35 cellular contexts compared by ENCODE assay signal in the genomic region with DNA sequence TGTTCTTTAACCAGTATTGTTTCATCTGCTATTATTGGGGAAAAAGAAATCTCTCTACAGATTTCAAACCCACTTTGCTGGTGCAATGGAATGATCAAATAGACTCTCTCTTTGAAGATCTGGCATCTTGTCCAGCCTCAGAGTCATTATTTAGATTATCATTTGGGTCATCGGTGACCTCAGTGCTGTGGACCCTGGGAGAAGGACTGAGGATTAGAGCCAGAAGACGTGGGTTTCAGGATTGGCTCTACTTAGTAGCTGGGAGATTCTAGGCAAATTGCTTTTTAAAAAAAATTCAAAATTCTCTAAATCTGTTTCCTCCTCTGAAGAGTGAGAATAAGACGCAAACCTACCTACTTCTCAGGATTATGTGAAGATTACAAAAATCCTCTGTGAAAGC.
DNase-seq lines count a peak whose midpoint lies in the region; ATAC-seq and TF ChIP-seq lines count a peak whose summit lies in the region.
"Had no signal": no experiment of that assay in that cellular context is flagged by ENCODE, and none has a peak within 500 bp of the region (broad histone marks: within the 10 kb centered on the region; RNA-seq: fewer than 3 reads in every experiment).

No MANE protein-coding gene starts in this region.

- no peaks in the 10 kb centered on the region for H3K79me1 ChIP-seq in IMR-90 (ENCODE audit: low read depth in 1 of 2, low read length in 2 of 2)

- H3K23ac ChIP-seq in IMR-90 (ENCODE audit: low read depth, low read length): no peak overlapping the region

- DNase-seq in left ventricle myocardium superior (no peak), Right ventricle myocardium inferior (ENCODE audit: missing footprints) (no peak), IMR-90 (peak; percentile 35), SJSA1 (ENCODE audit: low read depth in 1 of 2, low spot score in 2 of 2) (no peak), smooth muscle cell (lab: John Stamatoyannopoulos, UW; ENCODE audit: unreplicated experiment) (no peak), tibial artery (no peak)
- DNase-seq in stimulated activated naive B cell treated with anti-CD40 and anti-IgM and Interleukin-4, amounts not matched to agents 10 μg/mL and 1 μg/mL and 100 μg/mL, for 72 hours: no peak
- DNase-seq: 8988T; ACHN; AML-193; BE2C; C1 segment of cervical spinal cord; Caco-2; Calu3; CD4-positive, alpha-beta memory T cell; CD4-positive, alpha-beta T cell; CD4-positive, CD25-positive, alpha-beta regulatory T cell; CD8-positive, alpha-beta memory T cell; CD8-positive, alpha-beta T cell; COR-L47; DMS 273 treated with DMSO at 0.1 percent for 48 hours; DMS153; DMS53; DMS79; DMS79 treated with DMSO at 0.1 percent for 48 hours; DND-41; EL had no signal

- H2AK9ac ChIP-seq in IMR-90 (replicated peaks; ENCODE audit: low read depth, low read length, poor library complexity): no peak overlapping the region

- intact Hi-C loops in left ventricle myocardium superior (cut with micrococcal nuclease): no loop called here
- intact Hi-C loops in Right ventricle myocardium inferior (cut with DNase I): loop anchor here (5.0 kb wide), 1 partner anchor 38 kb away; no protein-coding TSS in a partner anchor
- intact Hi-C loops in IMR-90 (cut with micrococcal nuclease): no loop called here
- intact Hi-C loops in tibial artery (cut with DNase I; ENCODE audit: low total_unique reads): no loop called here

- no peaks in the 10 kb centered on the region for H3K27me3 Mint-ChIP-seq in stimulated activated naive B cell treated with anti-CD40 and anti-IgM and Interleukin-4, amounts not matched to agents 10 μg/mL and 1 μg/mL and 100 μg/mL, for 72 hours
- H3K27me3 Mint-ChIP-seq: B cell; CD4-positive, alpha-beta T cell had no signal

- no peak overlapping the region for H2BK15ac ChIP-seq in IMR-90 (ENCODE audit: low read depth, low read length)

- no peak overlapping the region for H3K14ac ChIP-seq in IMR-90 (replicated peaks; ENCODE audit: low read depth, low read length)

- H4K5ac ChIP-seq in IMR-90 (ENCODE audit: low read depth, low read length): no peak overlapping the region

- H3K4me1 ChIP-seq in IMR-90 (ENCODE audit: control insufficient read depth, insufficient read depth, low read length) (peaks cover 3% of the 10 kb centered on the region; the same call in 1 of the 2 replicates), SJSA1 (replicated peaks) (peaks cover 44% of the 10 kb centered on the region), smooth muscle cell (ENCODE audit: low read depth) (no peaks in the 10 kb centered on the region), tibial artery (peaks cover 0 to 8% (median 0%) of the 10 kb centered on the region in 4 donors)
- H3K4me1 ChIP-seq: A549, BE2C, Caco-2 had no signal

- H3K27me3 ChIP-seq in IMR-90 (ENCODE audit: control insufficient read depth, insufficient read depth, low read length) (no peaks in the 10 kb centered on the region; the same call in 1 of the 2 replicates), SJSA1 (replicated peaks) (no peaks in the 10 kb centered on the region), smooth muscle cell (ENCODE audit: low read depth) (no peaks in the 10 kb centered on the region), tibial artery (no peaks in the 10 kb centered on the region)
- H3K27me3 ChIP-seq: BE2C; BLaER1; BLaER1 treated with 17β-estradiol and CSF1 and Interleukin-3, amounts not matched to agents 10 nM and 100 nM had no signal

- H3K4me1 Mint-ChIP-seq in stimulated activated naive B cell treated with anti-CD40 and anti-IgM and Interleukin-4, amounts not matched to agents 10 μg/mL and 1 μg/mL and 100 μg/mL, for 72 hours: no peaks in the 10 kb centered on the region
- H3K4me1 Mint-ChIP-seq: CD14-positive monocyte; CD4-positive, alpha-beta memory T cell; CD4-positive, CD25-positive, alpha-beta regulatory T cell; CD8-positive, alpha-beta memory T cell had no signal

- TF ChIP-seq POLR2A in IMR-90 (IDR thresholded peaks at IDR 0.05; ENCODE audit: low read depth, low read length): no peak

- no peak overlapping the region for H3K27ac Mint-ChIP-seq in stimulated activated naive B cell treated with anti-CD40 and anti-IgM and Interleukin-4, amounts not matched to agents 10 μg/mL and 1 μg/mL and 100 μg/mL, for 72 hours
- H3K27ac Mint-ChIP-seq: B cell; CD14-positive monocyte; CD4-positive, alpha-beta memory T cell; CD4-positive, alpha-beta T cell; CD4-positive, CD25-positive, alpha-beta regulatory T cell; CD8-positive, alpha-beta T cell had no signal

- dilution Hi-C loops in IMR-90 (cut with HindIII; ENCODE audit: low sequenced_read_pairs, unreplicated experiment): no loop called here

- TF ChIP-seq CTCF in IMR-90 (conservative IDR thresholded peaks at IDR 0.05; ENCODE audit: low read depth, low read length) (no peak), smooth muscle cell (IDR thresholded peaks at IDR 0.05; ENCODE audit: borderline replicate concordance, insufficient read depth, poor library complexity, severe bottlenecking) (no peak), tibial artery (IDR thresholded peaks at IDR 0.05) (no peak)

- no peak overlapping the region for H3K9ac ChIP-seq in IMR-90 (ENCODE audit: low read depth, low read length)
- H3K9ac ChIP-seq in smooth muscle cell (ENCODE audit: low read depth): no peak overlapping the region
- H3K9ac ChIP-seq: BLaER1; BLaER1 treated with 17β-estradiol and CSF1 and Interleukin-3, amounts not matched to agents 10 nM and 100 nM had no signal

- H4K91ac ChIP-seq in IMR-90 (ENCODE audit: insufficient read depth, low read depth, low read length): no peak overlapping the region

- in situ Hi-C loops in IMR-90 (cut with MboI; ENCODE audit: low sequenced_read_pairs): no loop called here

- BruUV-seq in IMR-90 (replicated peaks; lab: Mats Ljungman, UMichigan): no TSS peak

- H2AFZ ChIP-seq in IMR-90 (replicated peaks; ENCODE audit: low read length, poor library complexity): no peak overlapping the region
- no peak overlapping the region for H2AFZ ChIP-seq in smooth muscle cell (ENCODE audit: low read depth)

- H3K79me2 ChIP-seq in smooth muscle cell (ENCODE audit: low read depth): no peaks in the 10 kb centered on the region

- POLR2A ChIA-PET in IMR-90 (lab: Charles Lee; ENCODE audit: unreplicated experiment): no interaction called here

- CTCF ChIA-PET in IMR-90 (lab: Yijun Ruan, JAX): no interaction called here

- H3K36me3 Mint-ChIP-seq in stimulated activated naive B cell treated with anti-CD40 and anti-IgM and Interleukin-4, amounts not matched to agents 10 μg/mL and 1 μg/mL and 100 μg/mL, for 72 hours: no peaks in the 10 kb centered on the region
- H3K36me3 Mint-ChIP-seq: CD14-positive monocyte; CD4-positive, alpha-beta memory T cell; CD4-positive, CD25-positive, alpha-beta regulatory T cell; CD8-positive, alpha-beta T cell had no signal

- no peak overlapping the region for H3K4me3 Mint-ChIP-seq in stimulated activated naive B cell treated with anti-CD40 and anti-IgM and Interleukin-4, amounts not matched to agents 10 μg/mL and 1 μg/mL and 100 μg/mL, for 72 hours
- H3K4me3 Mint-ChIP-seq: B cell; CD14-positive monocyte; CD4-positive, alpha-beta memory T cell; CD4-positive, alpha-beta T cell; CD4-positive, CD25-positive, alpha-beta regulatory T cell; CD8-positive, alpha-beta memory T cell; CD8-positive, alpha-beta T cell had no signal

- H4K8ac ChIP-seq in IMR-90 (ENCODE audit: low read depth in 2 of 2, low read length in 2 of 2): no peak overlapping the region

- H2BK20ac ChIP-seq in IMR-90 (ENCODE audit: low read depth, low read length): no peak overlapping the region

- H3K4me2 ChIP-seq in IMR-90 (ENCODE audit: low read depth, low read length) (no peak overlapping the region), smooth muscle cell (peak overlapping the region; percentile 31)
- H3K4me2 ChIP-seq: A549; BLaER1; BLaER1 treated with 17β-estradiol and CSF1 and Interleukin-3, amounts not matched to agents 10 nM and 100 nM had no signal

- no peak overlapping the region for H3K18ac ChIP-seq in IMR-90 (ENCODE audit: low read depth, low read length)

- H3K9me3 Mint-ChIP-seq in stimulated activated naive B cell treated with anti-CD40 and anti-IgM and Interleukin-4, amounts not matched to agents 10 μg/mL and 1 μg/mL and 100 μg/mL, for 72 hours: peaks cover 0 to 4% of the 10 kb centered on the region in 2 donors
- H3K9me3 Mint-ChIP-seq: CD8-positive, alpha-beta memory T cell; CD8-positive, alpha-beta T cell had no signal

- H4K20me1 ChIP-seq in IMR-90 (ENCODE audit: insufficient read depth, low read length) (no peaks in the 10 kb centered on the region), smooth muscle cell (ENCODE audit: low read depth) (no peaks in the 10 kb centered on the region)
- H4K20me1 ChIP-seq: BLaER1; BLaER1 treated with 17β-estradiol and CSF1 and Interleukin-3, amounts not matched to agents 10 nM and 100 nM had no signal

- H3K4ac ChIP-seq in IMR-90 (ENCODE audit: low read depth, low read length): no peak overlapping the region

- TF ChIP-seq RAD21 in IMR-90 (IDR thresholded peaks at IDR 0.05; ENCODE audit: low read length): no peak

- H2BK120ac ChIP-seq in IMR-90 (ENCODE audit: low read depth, low read length): no peak overlapping the region

- H3K9me3 ChIP-seq in IMR-90 (ENCODE audit: control insufficient read depth, insufficient read depth, low read length): no peaks in the 10 kb centered on the region
- H3K9me3 ChIP-seq in SJSA1 (replicated peaks): no peaks in the 10 kb centered on the region
- no peaks in the 10 kb centered on the region for H3K9me3 ChIP-seq in smooth muscle cell (replicated peaks; ENCODE audit: low read depth)
- no peaks in the 10 kb centered on the region for H3K9me3 ChIP-seq in tibial artery
- H3K9me3 ChIP-seq: A549, BE2C, BLaER1, Caco-2 had no signal

- no peak overlapping the region for H3K4me3 ChIP-seq in IMR-90 (ENCODE audit: insufficient read depth, low read depth, low read length)
- no peak overlapping the region for H3K4me3 ChIP-seq in SJSA1
- no peak overlapping the region for H3K4me3 ChIP-seq in smooth muscle cell
- no peak overlapping the region for H3K4me3 ChIP-seq in tibial artery
- H3K4me3 ChIP-seq: A549; BLaER1; BLaER1 treated with 17β-estradiol and CSF1 and Interleukin-3, amounts not matched to agents 10 nM and 100 nM had no signal

- no peak overlapping the region for H3K27ac ChIP-seq in IMR-90 (ENCODE audit: insufficient read depth, low read length)
- peak overlapping the region; percentile 93 for H3K27ac ChIP-seq in SJSA1
- peak overlapping the region; percentile 41 for H3K27ac ChIP-seq in smooth muscle cell (ENCODE audit: low read depth)
- H3K27ac ChIP-seq in tibial artery: no peak overlapping the region
- H3K27ac ChIP-seq: 22Rv1; A549; BLaER1; BLaER1 treated with 17β-estradiol and CSF1 and Interleukin-3, amounts not matched to agents 10 nM and 100 nM; C4-2B had no signal

- no peak overlapping the region for H2BK5ac ChIP-seq in IMR-90 (ENCODE audit: low read depth, low read length, poor library complexity, severe bottlenecking)

- H3K9me1 ChIP-seq in IMR-90 (ENCODE audit: insufficient read depth, low read length): no peaks in the 10 kb centered on the region

- H3K36me3 ChIP-seq in IMR-90 (ENCODE audit: control insufficient read depth, insufficient read depth, low read length) (no peaks in the 10 kb centered on the region), SJSA1 (no peaks in the 10 kb centered on the region), smooth muscle cell (ENCODE audit: low read depth) (no peaks in the 10 kb centered on the region), tibial artery (no peaks in the 10 kb centered on the region)
- H3K36me3 ChIP-seq: BE2C; BLaER1; BLaER1 treated with 17β-estradiol and CSF1 and Interleukin-3, amounts not matched to agents 10 nM and 100 nM had no signal

- H2AK5ac ChIP-seq in IMR-90 (ENCODE audit: low read depth, low read length): no peak overlapping the region

- WGBS in IMR-90 (ENCODE audit: extremely low coverage in 2 of 2, insufficient read length in 1 of 2), 2 experiments: no CpG with 5 or more reads among the region's 3 CpGs
- WGBS in smooth muscle cell (ENCODE audit: low lambda C conversion rate): 42% methylated on average over 3 of the region's 3 CpGs

- H3K56ac ChIP-seq in IMR-90 (ENCODE audit: extremely low read depth, insufficient read depth, low read length): no peak overlapping the region

- ATAC-seq in left ventricle myocardium superior: peak; percentile 24
- ATAC-seq in Right ventricle myocardium inferior: no peak
- no peak for ATAC-seq in IMR-90 (ENCODE audit: low read depth)
- ATAC-seq in stimulated activated naive B cell treated with anti-CD40 and anti-IgM and Interleukin-4, amounts not matched to agents 10 μg/mL and 1 μg/mL and 100 μg/mL, for 72 hours (replicated peaks): no peak
- ATAC-seq in HG02623 (IDR thresholded peaks at IDR 0.05; ENCODE audit: unreplicated experiment): no peak
- ATAC-seq: A549; CD8-positive, alpha-beta T cell had no signal

- H3F3A ChIP-seq in smooth muscle cell (ENCODE audit: low read depth): no peaks in the 10 kb centered on the region

Comparison
In these comparisons a context has a peak if more than half of its experiments do, and no peak if none do; other contexts are left out.
1. H3K27ac ChIP-seq: peak in SJSA1 (single experiment) and smooth muscle cell (single experiment); none in IMR-90 (single experiment) and tibial artery (0 of 2).